In the genomic region with DNA sequence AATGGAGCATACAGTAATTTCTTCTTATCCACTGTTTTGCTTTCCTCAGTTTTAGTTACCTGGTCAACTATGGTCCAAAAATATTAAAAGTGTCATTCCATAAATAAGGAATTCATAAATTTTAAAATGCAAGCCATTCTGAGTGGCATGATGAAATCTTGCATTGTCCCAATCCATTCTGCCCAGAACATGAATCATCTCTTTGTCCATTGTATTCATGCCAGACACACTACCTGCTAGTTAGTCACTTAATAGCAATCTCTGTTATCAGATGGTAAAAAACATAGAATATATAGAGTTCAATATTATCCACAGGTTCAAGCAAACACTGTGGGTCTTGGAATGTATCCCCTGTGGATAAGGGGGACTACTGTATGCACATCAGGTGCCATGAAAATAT, we compare ENCODE assay signal across 17 cellular contexts.
"Had no signal": no experiment of that assay in that cellular context is flagged by ENCODE, and none has a peak within 500 bp of the region (broad histone marks: within the 10 kb centered on the region; RNA-seq: fewer than 3 reads in every experiment).

No MANE protein-coding gene starts in this region.

- H3K27me3 ChIP-seq: heart left ventricle, neutrophil, sigmoid colon, stomach had no signal

- H3K4me1 ChIP-seq: heart left ventricle, psoas muscle, sigmoid colon, stomach had no signal

- H3K36me3 Mint-ChIP-seq: naive thymus-derived CD8-positive, alpha-beta T cell had no signal

- H3K27me3 Mint-ChIP-seq: dendritic cell treated with granulocyte-macrophage colony-stimulating factor and Interleukin-4, amounts not matched to agents 40 ng/mL and 50 ng/mL, for 4 days; effector memory CD8-positive, alpha-beta T cell; naive thymus-derived CD8-positive, alpha-beta T cell had no signal

- H3K4me3 Mint-ChIP-seq: dendritic cell treated with granulocyte-macrophage colony-stimulating factor and Interleukin-4, amounts not matched to agents 40 ng/mL and 50 ng/mL, for 4 days; effector memory CD8-positive, alpha-beta T cell; naive thymus-derived CD8-positive, alpha-beta T cell had no signal

- H3K27ac Mint-ChIP-seq: dendritic cell treated with granulocyte-macrophage colony-stimulating factor and Interleukin-4, amounts not matched to agents 40 ng/mL and 50 ng/mL, for 4 days; effector memory CD8-positive, alpha-beta T cell; naive thymus-derived CD8-positive, alpha-beta T cell had no signal

- DNase-seq: effector memory CD8-positive, alpha-beta T cell; erythroblast; foreskin melanocyte; heart left ventricle; hippocampal formation; mucosa of descending colon; naive thymus-derived CD8-positive, alpha-beta T cell; psoas muscle; sigmoid colon; stimulated activated CD4-positive, alpha-beta T cell treated with anti-CD3 and anti-CD28 coated beads, Interleukin-12 subunit alpha, Interleukin-12 subunit beta, amount 100 ng/mL, for 4 hours; stimulated activated naive CD4-positive, alpha-beta T cell; stomach; substantia nigra had no signal

- H3K36me3 ChIP-seq: heart left ventricle, neutrophil, sigmoid colon, stomach had no signal

- H3K27ac ChIP-seq: heart left ventricle, neutrophil, psoas muscle, sigmoid colon, skin epidermis, stomach had no signal

- ATAC-seq: effector memory CD8-positive, alpha-beta T cell; heart left ventricle; left lobe of liver; mucosa of descending colon; naive thymus-derived CD8-positive, alpha-beta T cell; psoas muscle had no signal

- H3K4me3 ChIP-seq: heart left ventricle, mucosa of descending colon, psoas muscle, sigmoid colon, skin epidermis, stomach had no signal

- H3K4me1 Mint-ChIP-seq: naive thymus-derived CD8-positive, alpha-beta T cell had no signal
